In genomic region chr21:39386899-39387298, GRCh38 we compare ENCODE assay signal across 8 cellular contexts. TPM values are rescaled to one million over a fixed set of nuclear protein-coding genes. Genes with fewer than 3 reads are reported as not detected.
DNase-seq lines count a peak whose midpoint lies in the region; ATAC-seq and TF ChIP-seq lines count a peak whose summit lies in the region.

No MANE protein-coding gene starts in this region.

- BruUV-seq in Calu3 (replicated peaks; lab: Mats Ljungman, UMichigan): no TSS peak

- CTCF ChIA-PET in Calu3 (lab: Charles Lee): interaction anchor here (1.1 to 1.6 kb wide), 3 partner anchors 13 to 55 kb away, joined by 3 to 20 read pairs (median 8); no protein-coding TSS in a partner anchor

- peak overlapping the region; percentile 78; the same call in 1 of the 2 replicates for H2AFZ ChIP-seq in OCI-LY1 (ENCODE audit: low read length)

- H3K36me3 Mint-ChIP-seq in Calu3 (ENCODE audit: insufficient read depth, unreplicated experiment) (peaks cover 26% of the 10 kb centered on the region), progenitor cell of endocrine pancreas (ENCODE audit: insufficient read depth) (peaks cover 2% of the 10 kb centered on the region)
- peaks cover 32% of the 10 kb centered on the region for H3K36me3 Mint-ChIP-seq in effector memory CD8-positive, alpha-beta T cell (ENCODE audit: insufficient read depth)

- H3K79me2 ChIP-seq in OCI-LY1 (ENCODE audit: insufficient read depth, low read length): peaks cover 16% of the 10 kb centered on the region; the same call in 1 of the 2 replicates

- no peak for DNase-seq in Calu3
- no peak for DNase-seq in effector memory CD8-positive, alpha-beta T cell
- DNase-seq in progenitor cell of endocrine pancreas (ENCODE audit: low spot score, unreplicated experiment): no peak
- no peak for DNase-seq in NCI-H2081 treated with DMSO at 0.1 percent for 48 hours (lab: John Stamatoyannopoulos, UW)

- no peaks in the 10 kb centered on the region for H3K27me3 ChIP-seq in OCI-LY1 (ENCODE audit: insufficient read depth, low read length)

- H3K4me1 ChIP-seq in OCI-LY1 (ENCODE audit: insufficient read depth, low read length, severe bottlenecking): peaks cover 45% of the 10 kb centered on the region

- H3K9ac ChIP-seq in OCI-LY1 (ENCODE audit: low read length): peak overlapping the region; percentile 60

- H4K20me1 ChIP-seq in OCI-LY1 (ENCODE audit: insufficient read depth, low read length): no peaks in the 10 kb centered on the region

- H3K36me3 ChIP-seq in OCI-LY1 (ENCODE audit: insufficient read depth, low read length): peaks cover 14% of the 10 kb centered on the region; the same call in 1 of the 2 replicates

- H3K9me3 Mint-ChIP-seq in Calu3 (ENCODE audit: low read depth, unreplicated experiment) (no peaks in the 10 kb centered on the region), progenitor cell of endocrine pancreas (ENCODE audit: low read depth) (no peaks in the 10 kb centered on the region)
- H3K9me3 Mint-ChIP-seq in effector memory CD8-positive, alpha-beta T cell: no peaks in the 10 kb centered on the region

- intact Hi-C loops in Calu3 (cut with micrococcal nuclease; ENCODE audit: unreplicated experiment): loop anchor here (10.0 kb wide), 1 partner anchor 72 kb away; the partner anchor contains the start of gene BRWD1

- 0 out of 2 replicates have a peak, but pooled peaks cover 9% of the 10 kb centered on the region for H3F3A ChIP-seq in OCI-LY1 (ENCODE audit: insufficient read depth, low read length)

- H3K4me3 Mint-ChIP-seq in Calu3 (ENCODE audit: low read depth, unreplicated experiment) (peak overlapping the region; percentile 74), progenitor cell of endocrine pancreas (ENCODE audit: low read depth) (peak overlapping the region; percentile 71)
- H3K4me3 Mint-ChIP-seq in effector memory CD8-positive, alpha-beta T cell: peak overlapping the region; percentile 89 to 91

- H3K4me3 ChIP-seq in OCI-LY1 (ENCODE audit: low read depth, low read length, poor library complexity, severe bottlenecking): peak overlapping the region; percentile 73

- H3K4me1 Mint-ChIP-seq in Calu3 (ENCODE audit: low read depth, unreplicated experiment) (peaks cover 8% of the 10 kb centered on the region), progenitor cell of endocrine pancreas (ENCODE audit: low read depth) (peaks cover 19% of the 10 kb centered on the region)
- peaks cover 16 to 27% of the 10 kb centered on the region in 2 donors for H3K4me1 Mint-ChIP-seq in effector memory CD8-positive, alpha-beta T cell (ENCODE audit: low read depth in 2 of 2)

- H3K27me3 Mint-ChIP-seq in Calu3 (ENCODE audit: unreplicated experiment): no peaks in the 10 kb centered on the region
- H3K27me3 Mint-ChIP-seq in effector memory CD8-positive, alpha-beta T cell: no peaks in the 10 kb centered on the region
- H3K27me3 Mint-ChIP-seq in progenitor cell of endocrine pancreas: no peaks in the 10 kb centered on the region

- ATAC-seq in effector memory CD8-positive, alpha-beta T cell (replicated peaks): no peak
- no peak for ATAC-seq in HG02588 (IDR thresholded peaks at IDR 0.05; ENCODE audit: unreplicated experiment)
- ATAC-seq in HG02840 (IDR thresholded peaks at IDR 0.05; ENCODE audit: low FRiP score, unreplicated experiment): no peak
- no peak for ATAC-seq in GM18519 (IDR thresholded peaks at IDR 0.05; ENCODE audit: low FRiP score, unreplicated experiment)

- no peaks in the 10 kb centered on the region for H3K9me3 ChIP-seq in OCI-LY1 (ENCODE audit: low read length)

- H3K9me2 ChIP-seq in OCI-LY1 (ENCODE audit: low read depth, low read length): no peaks in the 10 kb centered on the region

- H3K4me2 ChIP-seq in OCI-LY1 (ENCODE audit: low read length): peak overlapping the region; percentile 81

- H3K27ac ChIP-seq in OCI-LY1 (ENCODE audit: low read depth, low read length, poor library complexity, severe bottlenecking): peak overlapping the region; percentile 75

- H3K27ac Mint-ChIP-seq in Calu3 (ENCODE audit: unreplicated experiment) (no peak overlapping the region), progenitor cell of endocrine pancreas (no peak overlapping the region)
- H3K27ac Mint-ChIP-seq in effector memory CD8-positive, alpha-beta T cell: no peak overlapping the region

- TF ChIP-seq CTCF in Calu3 (IDR thresholded peaks at IDR 0.05; ENCODE audit: unreplicated experiment) (no peak), OCI-LY1 (IDR thresholded peaks at IDR 0.05; ENCODE audit: low read length) (no peak), progenitor cell of endocrine pancreas (IDR thresholded peaks at IDR 0.05; ENCODE audit: unreplicated experiment) (no peak)

RNA-seq across cellular contexts. Expression of gene HMGN1, which starts 38.0 kb away (rescaled TPM):
- total RNA-seq in Calu3 (2022) (244 and 262 TPM in 2 replicates), progenitor cell of endocrine pancreas (596 and 597 TPM in 2 replicates)

RNA-seq across cellular contexts. Expression of gene LCA5L, which starts 58.7 kb away (rescaled TPM):
- total RNA-seq in Calu3 (2022) (1.7 and 2.0 TPM in 2 replicates), progenitor cell of endocrine pancreas (1.3 and 1.8 TPM in 2 replicates)
